ENCODE assay signal across 27 cellular contexts in genomic region chr17:37050905-37051304, GRCh38.
A peak's percentile ranks its signal among the peaks of the same experiment; 100 is the strongest.
DNase-seq lines count a peak whose midpoint lies in the region; FAIRE-seq and TF ChIP-seq lines count a peak whose summit lies in the region.
"Had no signal": no experiment of that assay in that cellular context is flagged by ENCODE, and none has a peak within 500 bp of the region (broad histone marks: within the 10 kb centered on the region; RNA-seq: fewer than 3 reads in every experiment).

No MANE protein-coding gene starts in this region.

- DNase-seq in M059J (ENCODE audit: low read depth) (peak; percentile 15), astrocyte of the spinal cord (ENCODE audit: low read depth, low spot score) (peak; percentile 16), islet precursor cell (peak; percentile 90), NCI-H2227 (lab: John Stamatoyannopoulos, UW; ENCODE audit: unreplicated experiment) (no peak), ecto neural progenitor cell (ENCODE audit: low spot score) (no peak), D721Med (ENCODE audit: insufficient read length, low spot score) (no peak)
- no peak for DNase-seq in central memory CD4-positive, alpha-beta T cell
- DNase-seq: activated CD4-positive, alpha-beta T cell treated with anti-CD3 and anti-CD28 coated beads, Interleukin-2, amount 50 U/mL, for 48 hours; activated naive CD4-positive, alpha-beta T cell treated with anti-CD3 and anti-CD28 coated beads for 36 hours; amniotic stem cell; C1 segment of cervical spinal cord; DMS53; effector CD4-positive, alpha-beta T cell; GOT3; KBM-7; left ventricle myocardium superior; NCI-H1417; NCI-H2029 treated with DMSO at 0.1 percent for 48 hours; NCI-H526; right lobe of liver; stimulated activated CD8-positive, alpha-beta memory T cell treated with anti-CD3 and anti-CD28 coated beads, Interleukin-4, amount 100 ng/mL, for 48 hours; stimulated activated naive CD8-positive, alpha-beta T cell treated with anti-CD3 and anti-CD28 coated beads, Interleukin-15, amount 100 ng/mL, for 72 hours; T-helper 17 cell had no signal

- no peak for FAIRE-seq in D721Med (lab: Jason Lieb, UNC)
- FAIRE-seq: colon, G401.6, islet of Langerhans had no signal

- no peak overlapping the region for H3K4me3 ChIP-seq in astrocyte of the spinal cord (ENCODE audit: low read depth, low read length)
- H3K4me3 ChIP-seq: right lobe of liver, thoracic aorta had no signal

- in situ Hi-C loops in astrocyte of the spinal cord (cut with HindIII; ENCODE audit: low sequenced_read_pairs), result no loop called here

- TF ChIP-seq CTCF in astrocyte of the spinal cord (IDR thresholded peaks at IDR 0.05; ENCODE audit: low read depth, low read length) (no peak), D721Med (IDR thresholded peaks at IDR 0.05; ENCODE audit: insufficient read depth, missing control alignments) (no peak)

Comparison
In these comparisons a context has a peak if more than half of its experiments do, and no peak if none do; other contexts are left out.
1. DNase-seq: peak in M059J (single experiment), astrocyte of the spinal cord (single experiment) and islet precursor cell (single experiment); none in NCI-H2227 (single experiment), ecto neural progenitor cell (single experiment), central memory CD4-positive, alpha-beta T cell (single experiment) and D721Med (single experiment).